ENCODE assay signal across 8 cellular contexts in genomic region chr13:29925457-29925856, GRCh38.
DNase-seq lines count a peak whose midpoint lies in the region; ATAC-seq and TF ChIP-seq lines count a peak whose summit lies in the region.

No MANE protein-coding gene starts in this region.

- H3K36me3 Mint-ChIP-seq in endodermal cell (ENCODE audit: low read depth) (no peaks in the 10 kb centered on the region), immature natural killer cell (no peaks in the 10 kb centered on the region)
- H3K36me3 Mint-ChIP-seq in activated T-helper 2 cell treated with anti-CD3 and anti-CD28 coated beads, Interferon-gamma antibody, Interleukin-2, Interleukin-4, amounts not matched to agents 10 μg/mL and 5 μg/mL and 100 μg/mL, durations not matched to agents 14 hours and 24 hours and 36 hours (ENCODE audit: low read depth) = no peaks in the 10 kb centered on the region

- H3K4me3 Mint-ChIP-seq in endodermal cell (no peak overlapping the region), immature natural killer cell (no peak overlapping the region)
- no peak overlapping the region for H3K4me3 Mint-ChIP-seq in activated T-helper 2 cell treated with anti-CD3 and anti-CD28 coated beads, Interferon-gamma antibody, Interleukin-2, Interleukin-4, amounts not matched to agents 10 μg/mL and 5 μg/mL and 100 μg/mL, durations not matched to agents 14 hours and 24 hours and 36 hours (ENCODE audit: low read depth)

- intact Hi-C loops in PC-9 (cut with micrococcal nuclease; ENCODE audit: unreplicated experiment) = loop anchor here (1.0 to 5.0 kb wide), 4 partner anchors 77 to 189 kb away; no protein-coding TSS in a partner anchor
- intact Hi-C loops in gastrocnemius medialis (cut with DNase I; ENCODE audit: low total_unique reads) = loop anchor here (2.0 kb wide), 2 partner anchors 75 to 155 kb away; partner anchors contain the start of gene UBL3
- intact Hi-C loops in activated T-helper 2 cell treated with anti-CD3 and anti-CD28 coated beads, Interferon-gamma antibody, Interleukin-2, Interleukin-4, amounts not matched to agents 10 μg/mL and 5 μg/mL and 100 μg/mL, durations not matched to agents 14 hours and 24 hours and 36 hours (cut with micrococcal nuclease) = no loop called here

- CTCF ChIA-PET in PC-9 (lab: Charles Lee) = interaction anchor here (1.1 kb wide), 1 partner anchor 188 kb away, joined by 3 read pairs; no protein-coding TSS in a partner anchor

- no peaks in the 10 kb centered on the region for H3K27me3 ChIP-seq in HL-60 (ENCODE audit: insufficient read depth, poor library complexity, severe bottlenecking)
- H3K27me3 ChIP-seq in PC-9 (ENCODE audit: insufficient read depth, low read depth) = no peaks in the 10 kb centered on the region
- no peaks in the 10 kb centered on the region for H3K27me3 ChIP-seq in gastrocnemius medialis
- H3K27me3 ChIP-seq in endodermal cell (ENCODE audit: control insufficient read depth, insufficient read depth, low read length, poor library complexity, severe bottlenecking) = no peaks in the 10 kb centered on the region

- peak overlapping the region; percentile 75 for H3K4me2 ChIP-seq in PC-9

- H3K4me1 Mint-ChIP-seq in endodermal cell = peaks cover 16% of the 10 kb centered on the region
- H3K4me1 Mint-ChIP-seq in immature natural killer cell = peaks cover 4 to 6% of the 10 kb centered on the region in 2 donors
- H3K4me1 Mint-ChIP-seq in activated T-helper 2 cell treated with anti-CD3 and anti-CD28 coated beads, Interferon-gamma antibody, Interleukin-2, Interleukin-4, amounts not matched to agents 10 μg/mL and 5 μg/mL and 100 μg/mL, durations not matched to agents 14 hours and 24 hours and 36 hours (ENCODE audit: low read depth) = peaks cover 19% of the 10 kb centered on the region

- no TSS peak for BruUV-seq in PC-9 (replicated peaks; lab: Mats Ljungman, UMichigan)

- H3K27me3 Mint-ChIP-seq in endodermal cell (ENCODE audit: insufficient read depth) (peaks cover 3% of the 10 kb centered on the region), immature natural killer cell (ENCODE audit: low read depth in 3 of 3) (peaks cover 0 to 6% (median 4%) of the 10 kb centered on the region in 3 donors)
- peaks cover 10% of the 10 kb centered on the region for H3K27me3 Mint-ChIP-seq in activated T-helper 2 cell treated with anti-CD3 and anti-CD28 coated beads, Interferon-gamma antibody, Interleukin-2, Interleukin-4, amounts not matched to agents 10 μg/mL and 5 μg/mL and 100 μg/mL, durations not matched to agents 14 hours and 24 hours and 36 hours (ENCODE audit: low read depth)

- POLR2A ChIA-PET in PC-9 (lab: Charles Lee; ENCODE audit: unreplicated experiment) = interaction anchor here (0.6 to 0.9 kb wide), 2 partner anchors 75 to 189 kb away, joined by 4 to 18 read pairs; partner anchors contain the start of gene UBL3

- peaks cover 46% of the 10 kb centered on the region for H3F3A ChIP-seq in PC-9 (ENCODE audit: insufficient read depth, low read depth)

- H3K27ac Mint-ChIP-seq in endodermal cell (no peak overlapping the region), immature natural killer cell (no peak overlapping the region)
- H3K27ac Mint-ChIP-seq in activated T-helper 2 cell treated with anti-CD3 and anti-CD28 coated beads, Interferon-gamma antibody, Interleukin-2, Interleukin-4, amounts not matched to agents 10 μg/mL and 5 μg/mL and 100 μg/mL, durations not matched to agents 14 hours and 24 hours and 36 hours = no peak overlapping the region

- no peak for TF ChIP-seq POLR2A in gastrocnemius medialis (IDR thresholded peaks at IDR 0.05)

- peak; percentile 67 to 74 for ATAC-seq in gastrocnemius medialis
- ATAC-seq in HG03097 (IDR thresholded peaks at IDR 0.05; ENCODE audit: low FRiP score, unreplicated experiment) = no peak

- H3K9me3 Mint-ChIP-seq in endodermal cell = peaks cover 3% of the 10 kb centered on the region
- no peaks in the 10 kb centered on the region for H3K9me3 Mint-ChIP-seq in immature natural killer cell
- H3K9me3 Mint-ChIP-seq in activated T-helper 2 cell treated with anti-CD3 and anti-CD28 coated beads, Interferon-gamma antibody, Interleukin-2, Interleukin-4, amounts not matched to agents 10 μg/mL and 5 μg/mL and 100 μg/mL, durations not matched to agents 14 hours and 24 hours and 36 hours = no peaks in the 10 kb centered on the region

- H3K4me3 ChIP-seq in HL-60 (replicated peaks; ENCODE audit: insufficient read depth, low read length) (no peak overlapping the region), PC-9 (no peak overlapping the region), foreskin fibroblast (ENCODE audit: low read depth in 1 of 2, low read length in 2 of 2) (no peak overlapping the region), gastrocnemius medialis (no peak overlapping the region), endodermal cell (ENCODE audit: low read length) (no peak overlapping the region)

- H3K9ac ChIP-seq in endodermal cell (ENCODE audit: extremely low read depth, low read length, poor library complexity, severe bottlenecking) = no peak overlapping the region

- H3K36me3 ChIP-seq in PC-9 (ENCODE audit: low read depth) (no peaks in the 10 kb centered on the region), gastrocnemius medialis (no peaks in the 10 kb centered on the region), endodermal cell (ENCODE audit: control insufficient read depth, insufficient read depth, low read length) (no peaks in the 10 kb centered on the region)

- TF ChIP-seq CTCF in HL-60 (IDR thresholded peaks at IDR 0.05; ENCODE audit: insufficient read depth, low read length) = no peak
- TF ChIP-seq CTCF in PC-9 (conservative IDR thresholded peaks at IDR 0.05) = no peak
- TF ChIP-seq CTCF in foreskin fibroblast (IDR thresholded peaks at IDR 0.05; ENCODE audit: low read depth, low read length) = no peak
- no peak for TF ChIP-seq CTCF in gastrocnemius medialis (IDR thresholded peaks at IDR 0.05 in 4 of 5, conservative IDR thresholded peaks at IDR 0.05 in 1 of 5)
- no peak for TF ChIP-seq CTCF in endodermal cell (conservative IDR thresholded peaks at IDR 0.05)

- no peak overlapping the region for H2AFZ ChIP-seq in PC-9

- H4K20me1 ChIP-seq in PC-9 (ENCODE audit: insufficient read depth) = no peaks in the 10 kb centered on the region

- DNase-seq in HL-60 (ENCODE audit: low read depth in 1 of 2, low spot score in 1 of 2) (peak; percentile 71 to 90), PC-9 (peak; percentile 75 to 95), foreskin fibroblast (peak; percentile 85 to 89), gastrocnemius medialis (peak; percentile 62 to 76), endodermal cell (no peak), immature natural killer cell (no peak)
- no peak for DNase-seq in activated T-helper 2 cell treated with anti-CD3 and anti-CD28 coated beads, Interferon-gamma antibody, Interleukin-2, Interleukin-4, amounts not matched to agents 10 μg/mL and 5 μg/mL and 100 μg/mL, durations not matched to agents 14 hours and 24 hours and 36 hours (ENCODE audit: low spot score)

- no peaks in the 10 kb centered on the region for H3K9me2 ChIP-seq in PC-9 (ENCODE audit: insufficient read depth)

- WGBS in endodermal cell (ENCODE audit: insufficient coverage in 1 of 2, insufficient read length in 1 of 2), 2 experiments = 90 to 96% methylated on average over 3 of the region's 3 CpGs

- H3K27ac ChIP-seq in HL-60 (replicated peaks) (no peak overlapping the region), PC-9 (peak overlapping the region; percentile 98), gastrocnemius medialis (no peak overlapping the region), endodermal cell (ENCODE audit: low read depth, low read length) (no peak overlapping the region)

- in situ Hi-C loops in gastrocnemius medialis (cut with MboI; ENCODE audit: low sequenced_read_pairs in 4 of 4) = no loop called here

- H3K79me2 ChIP-seq in PC-9 (ENCODE audit: low read depth) = no peaks in the 10 kb centered on the region

- H3K4me1 ChIP-seq in PC-9 (replicated peaks; ENCODE audit: insufficient read depth) = peaks cover 67% of the 10 kb centered on the region
- H3K4me1 ChIP-seq in gastrocnemius medialis = peaks cover 21 to 26% of the 10 kb centered on the region in 2 donors
- H3K4me1 ChIP-seq in endodermal cell (ENCODE audit: control insufficient read depth, insufficient read depth, low read length) = peaks cover 8% of the 10 kb centered on the region

- H3K9me3 ChIP-seq in PC-9 (ENCODE audit: insufficient read depth, low read depth) (no peaks in the 10 kb centered on the region), gastrocnemius medialis (no peaks in the 10 kb centered on the region), endodermal cell (ENCODE audit: control insufficient read depth, low read length) (no peaks in the 10 kb centered on the region)

Comparison
In these comparisons a context has a peak if more than half of its experiments do, and no peak if none do; other contexts are left out.
1. DNase-seq: peak in HL-60 (2 of 2), PC-9 (2 of 2), foreskin fibroblast (2 of 2) and gastrocnemius medialis (2 of 2); none in endodermal cell (single experiment), immature natural killer cell (0 of 3) and activated T-helper 2 cell treated with anti-CD3 and anti-CD28 coated beads, Interferon-gamma antibody, Interleukin-2, Interleukin-4, amounts not matched to agents 10 μg/mL and 5 μg/mL and 100 μg/mL, durations not matched to agents 14 hours and 24 hours and 36 hours (single experiment).